ENCODE assay signal across 22 cellular contexts in genomic region chr2:77016964-77017363, GRCh38.
DNase-seq lines count a peak whose midpoint lies in the region; ATAC-seq and TF ChIP-seq lines count a peak whose summit lies in the region.
"Had no signal": no experiment of that assay in that cellular context is flagged by ENCODE, and none has a peak within 500 bp of the region (broad histone marks: within the 10 kb centered on the region; RNA-seq: fewer than 3 reads in every experiment).

No MANE protein-coding gene starts in this region.

- H3K4me2 ChIP-seq in DOHH2 (ENCODE audit: low read length) (peak overlapping the region; percentile 44), SU-DHL-6 (ENCODE audit: low read depth, low read length, poor library complexity, severe bottlenecking) (peak overlapping the region; percentile 58)
- H3K4me2 ChIP-seq: A549 had no signal

- no peaks in the 10 kb centered on the region for H3K27me3 Mint-ChIP-seq in WTC11 (ENCODE audit: low read depth)
- H3K27me3 Mint-ChIP-seq: CD4-positive, alpha-beta T cell had no signal

- no peaks in the 10 kb centered on the region for H4K20me1 ChIP-seq in DOHH2 (ENCODE audit: control insufficient read depth, insufficient read depth, low read depth, low read length)
- H4K20me1 ChIP-seq in SU-DHL-6 (ENCODE audit: low read depth, low read length): no peaks in the 10 kb centered on the region

- H3K36me3 ChIP-seq in DOHH2 (ENCODE audit: control insufficient read depth, low read length) (peaks cover 6% of the 10 kb centered on the region), SU-DHL-6 (ENCODE audit: low read length) (no peaks in the 10 kb centered on the region; the same call in 1 of the 2 replicates)

- no peak for ATAC-seq in WTC11
- ATAC-seq: A549, HCT116 had no signal

- POLR2A ChIA-PET in WTC11 (lab: Charles Lee): no interaction called here

- H3K79me2 ChIP-seq in DOHH2 (ENCODE audit: control insufficient read depth, low read length): no peaks in the 10 kb centered on the region
- no peaks in the 10 kb centered on the region for H3K79me2 ChIP-seq in SU-DHL-6 (ENCODE audit: insufficient read depth, low read length)

- peaks cover 4% of the 10 kb centered on the region; the same call in 1 of the 2 replicates for H3F3A ChIP-seq in DOHH2 (ENCODE audit: control insufficient read depth, insufficient read depth)
- H3F3A ChIP-seq in SU-DHL-6 (ENCODE audit: insufficient read depth): peaks cover 18% of the 10 kb centered on the region

- no peaks in the 10 kb centered on the region for H3K27me3 ChIP-seq in DOHH2 (ENCODE audit: control insufficient read depth, low read length)
- no peaks in the 10 kb centered on the region for H3K27me3 ChIP-seq in SU-DHL-6 (ENCODE audit: low read length)

- no peak overlapping the region for H2AFZ ChIP-seq in SU-DHL-6 (ENCODE audit: low read depth, low read length, severe bottlenecking)

- peaks cover 26% of the 10 kb centered on the region for H3K4me1 Mint-ChIP-seq in WTC11

- CTCF ChIA-PET in WTC11 (lab: Charles Lee): no interaction called here

- H3K9me3 Mint-ChIP-seq in WTC11: peaks cover 10% of the 10 kb centered on the region

- no peaks in the 10 kb centered on the region for H3K9me2 ChIP-seq in DOHH2 (replicated peaks; ENCODE audit: control insufficient read depth, low read length)
- no peaks in the 10 kb centered on the region for H3K9me2 ChIP-seq in SU-DHL-6 (replicated peaks; ENCODE audit: insufficient read depth, low read length)

- H3K27ac Mint-ChIP-seq in WTC11: no peak overlapping the region
- H3K27ac Mint-ChIP-seq: CD4-positive, alpha-beta T cell; HFFc6 had no signal

- TF ChIP-seq CTCF in DOHH2 (IDR thresholded peaks at IDR 0.05; ENCODE audit: low read depth, low read length, poor library complexity, severe bottlenecking): no peak
- TF ChIP-seq CTCF in SU-DHL-6 (IDR thresholded peaks at IDR 0.05; ENCODE audit: insufficient read depth, low read length, poor library complexity, severe bottlenecking): no peak
- no peak for TF ChIP-seq CTCF in WTC11 (IDR thresholded peaks at IDR 0.05)

- H3K4me1 ChIP-seq in DOHH2 (ENCODE audit: control insufficient read depth, low read length): peaks cover 32% of the 10 kb centered on the region
- H3K4me1 ChIP-seq: A549, Caco-2 had no signal

- H3K9me3 ChIP-seq in DOHH2 (ENCODE audit: control insufficient read depth, insufficient read depth, low read length): peaks cover 6% of the 10 kb centered on the region
- H3K9me3 ChIP-seq in SU-DHL-6 (ENCODE audit: insufficient read depth, low read length): no peaks in the 10 kb centered on the region
- H3K9me3 ChIP-seq: Caco-2 had no signal

- peak overlapping the region; percentile 36 for H3K9ac ChIP-seq in SU-DHL-6 (ENCODE audit: low read length)

- H3K4me3 ChIP-seq in DOHH2 (ENCODE audit: low read length): 0 out of 2 replicates have a peak overlapping the region, but pooled peaks have one; percentile 27
- peak overlapping the region; percentile 29 for H3K4me3 ChIP-seq in SU-DHL-6 (ENCODE audit: insufficient read depth, low read length, poor library complexity, severe bottlenecking)
- H3K4me3 ChIP-seq: A549, GM12878 had no signal

- DNase-seq in DMS53 (lab: John Stamatoyannopoulos, UW): peak; percentile 18
- DNase-seq in DMS53 treated with DMSO at 0.1 percent for 48 hours (lab: John Stamatoyannopoulos, UW; ENCODE audit: unreplicated experiment): no peak
- DNase-seq in NCI-H345 (lab: John Stamatoyannopoulos, UW): peak; percentile 53
- no peak for DNase-seq in WTC11 (ENCODE audit: low spot score)
- no peak for DNase-seq in NCI-H1930 (lab: John Stamatoyannopoulos, UW)
- no peak for DNase-seq in amniotic stem cell (lab: John Stamatoyannopoulos, UW)
- DNase-seq: AML-193; Caco-2; CD4-positive, alpha-beta T cell; DMS79 treated with DMSO at 0.1 percent for 48 hours; EL; GOT3; H7; HFFc6 had no signal

- no peak overlapping the region for H3K4me3 Mint-ChIP-seq in WTC11
- H3K4me3 Mint-ChIP-seq: CD4-positive, alpha-beta T cell; HFFc6 had no signal

- H3K27ac ChIP-seq in DOHH2 (ENCODE audit: low read depth, low read length): peak overlapping the region; percentile 85
- peak overlapping the region; percentile 96 for H3K27ac ChIP-seq in SU-DHL-6 (ENCODE audit: low read depth, low read length)
- H3K27ac ChIP-seq: 22Rv1, A549, C4-2B, HL-60 had no signal

- H3K36me3 Mint-ChIP-seq in WTC11: peaks cover 3% of the 10 kb centered on the region

TF ChIP-seq in WTC11, 78 proteins besides CTCF, POLR2A, EP300 and RAD21:
- TF ChIP-seq ZSCAN18 (CRISPR knock-in tag; IDR thresholded peaks at IDR 0.05) (no peak), GABPB1 (CRISPR knock-in tag; IDR thresholded peaks at IDR 0.05) (no peak), MLX (CRISPR knock-in tag; IDR thresholded peaks at IDR 0.05) (no peak), GTF2I (CRISPR knock-in tag; conservative IDR thresholded peaks at IDR 0.05) (no peak)

Comparison
In these comparisons a context has a peak if more than half of its experiments do, and no peak if none do; other contexts are left out.
1. DNase-seq: peak in DMS53 (single experiment) and NCI-H345 (single experiment); none in DMS53 treated with DMSO at 0.1 percent for 48 hours (single experiment), WTC11 (single experiment), NCI-H1930 (0 of 2) and amniotic stem cell (single experiment).